In genomic region chr9:96022445-96023031, GRCh38 we compare ENCODE assay signal across 8 cellular contexts.
DNase-seq lines count a peak whose midpoint lies in the region; ATAC-seq and TF ChIP-seq lines count a peak whose summit lies in the region.

No MANE protein-coding gene starts in this region.

- no peaks in the 10 kb centered on the region for H3K9me3 ChIP-seq in prostate gland

- ATAC-seq in Right ventricle myocardium superior (ENCODE audit: poor library complexity) = peak; percentile 26
- no peak for ATAC-seq in Right ventricle myocardium inferior

- H3K27ac ChIP-seq in angular gyrus (ENCODE audit: low read depth, low read length) (peak overlapping the region; percentile 72), urinary bladder (ENCODE audit: low read depth) (no peak overlapping the region), prostate gland (peak overlapping the region in 1 of 2 donors; percentile 84)

- no peak for TF ChIP-seq POLR2A in prostate gland (IDR thresholded peaks at IDR 0.05)

- TF ChIP-seq CTCF in prostate gland (IDR thresholded peaks at IDR 0.05) = no peak

- no peaks in the 10 kb centered on the region for H3K27me3 ChIP-seq in prostate gland (replicated peaks; ENCODE audit: insufficient read depth)

- DNase-seq in Right ventricle myocardium superior (peak; percentile 55), Right ventricle myocardium inferior (ENCODE audit: missing footprints) (no peak), medulla oblongata (ENCODE audit: extremely low spot score) (peak; percentile 34), RKO (ENCODE audit: low spot score) (no peak), prostate gland (ENCODE audit: low spot score) (no peak)
- DNase-seq in effector CD8-positive, alpha-beta T cell (lab: John Stamatoyannopoulos, UW) = no peak

- H3K36me3 ChIP-seq in urinary bladder (ENCODE audit: insufficient read depth) = no peaks in the 10 kb centered on the region
- no peaks in the 10 kb centered on the region for H3K36me3 ChIP-seq in prostate gland

- 31% methylated on average over 25 of the region's 25 CpGs for WGBS in urinary bladder
- WGBS in prostate gland = 51% methylated on average over 25 of the region's 25 CpGs

- H3K4me3 ChIP-seq in urinary bladder (ENCODE audit: low read depth, low read length) (peak overlapping the region; percentile 74), prostate gland (no peak overlapping the region)

- H3K4me1 ChIP-seq in urinary bladder (ENCODE audit: insufficient read depth) = no peaks in the 10 kb centered on the region
- H3K4me1 ChIP-seq in prostate gland (replicated peaks) = no peaks in the 10 kb centered on the region

- intact Hi-C loops in Right ventricle myocardium superior (cut with DNase I) (no loop called here), Right ventricle myocardium inferior (cut with DNase I) (no loop called here), prostate gland (cut with DNase I) (loop anchor here (5.0 to 10.0 kb wide), 2 partner anchors 115 to 138 kb away; no protein-coding TSS in a partner anchor)

Comparison
In these comparisons a context has a peak if more than half of its experiments do, and no peak if none do; other contexts are left out.
1. DNase-seq: peak in Right ventricle myocardium superior (single experiment) and medulla oblongata (single experiment); none in Right ventricle myocardium inferior (single experiment), RKO (single experiment), effector CD8-positive, alpha-beta T cell (single experiment) and prostate gland (single experiment).